In the genomic region with DNA sequence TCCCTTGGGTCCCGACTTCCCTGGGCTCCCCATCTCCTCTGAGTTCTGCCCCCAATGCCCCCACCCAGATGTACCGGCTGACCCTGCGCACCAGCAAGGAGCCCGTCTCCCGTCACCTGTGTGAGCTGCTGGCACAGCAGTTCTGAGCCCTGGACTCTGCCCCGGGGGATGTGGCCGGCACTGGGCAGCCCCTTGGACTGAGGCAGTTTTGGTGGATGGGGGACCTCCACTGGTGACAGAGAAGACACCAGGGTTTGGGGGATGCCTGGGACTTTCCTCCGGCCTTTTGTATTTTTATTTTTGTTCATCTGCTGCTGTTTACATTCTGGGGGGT, we compare ENCODE assay signal across 24 cellular contexts. TPM values are rescaled to one million over a fixed set of nuclear protein-coding genes. Genes with fewer than 3 reads are reported as not detected.
DNase-seq lines count a peak whose midpoint lies in the region; ATAC-seq and TF ChIP-seq lines count a peak whose summit lies in the region.
"Had no signal": no experiment of that assay in that cellular context is flagged by ENCODE, and none has a peak within 500 bp of the region (broad histone marks: within the 10 kb centered on the region; RNA-seq: fewer than 3 reads in every experiment).

No MANE protein-coding gene starts in this region.

- no peaks in the 10 kb centered on the region for H3K36me3 ChIP-seq in breast epithelium
- H3K36me3 ChIP-seq: colonic mucosa, pancreas had no signal

- no peak for TF ChIP-seq POLR2A in breast epithelium (IDR thresholded peaks at IDR 0.05)

- CTCF ChIA-PET in MCF 10A (lab: Yijun Ruan, JAX), result no interaction called here
- CTCF ChIA-PET in activated CD8-positive, alpha-beta T cell treated with anti-CD3 and anti-CD28 coated beads for 36 hours (lab: Charles Lee), result no interaction called here

- H3K4me1 Mint-ChIP-seq in MCF 10A (ENCODE audit: insufficient read depth, unreplicated experiment) (peaks cover 6% of the 10 kb centered on the region), immature natural killer cell (peaks cover 12 to 19% of the 10 kb centered on the region in 2 donors), nephron progenitor cell (peaks cover 47% of the 10 kb centered on the region)
- H3K4me1 Mint-ChIP-seq in activated CD8-positive, alpha-beta T cell treated with anti-CD3 and anti-CD28 coated beads for 36 hours (ENCODE audit: low read depth), result peaks cover 25% of the 10 kb centered on the region
- peaks cover 40% of the 10 kb centered on the region for H3K4me1 Mint-ChIP-seq in stimulated activated memory B cell treated with anti-CD40 and anti-IgM and Interleukin-4, amounts not matched to agents 10 μg/mL and 1 μg/mL and 100 μg/mL, for 72 hours

- H3K4me3 ChIP-seq in breast epithelium, result no peak overlapping the region
- H3K4me3 ChIP-seq: body of pancreas, colonic mucosa, pancreas, right lobe of liver, tibial artery had no signal

- ATAC-seq in activated CD8-positive, alpha-beta T cell treated with anti-CD3 and anti-CD28 coated beads for 36 hours, result no peak
- no peak for ATAC-seq in stimulated activated memory B cell treated with anti-CD40 and anti-IgM and Interleukin-4, amounts not matched to agents 10 μg/mL and 1 μg/mL and 100 μg/mL, for 72 hours
- no peak for ATAC-seq in HG03460 (IDR thresholded peaks at IDR 0.05; ENCODE audit: unreplicated experiment)
- ATAC-seq: activated T-cell treated with anti-CD3 and anti-CD28 coated beads, Interleukin-2, amount 50 U/mL, for 72 hours; body of pancreas; pancreas; PC-3; right lobe of liver had no signal

- no peak for TF ChIP-seq CTCF in MCF 10A (IDR thresholded peaks at IDR 0.05; ENCODE audit: unreplicated experiment)
- TF ChIP-seq CTCF in breast epithelium (IDR thresholded peaks at IDR 0.05), result no peak
- TF ChIP-seq CTCF in activated CD8-positive, alpha-beta T cell treated with anti-CD3 and anti-CD28 coated beads for 36 hours (IDR thresholded peaks at IDR 0.05), result no peak
- TF ChIP-seq CTCF in nephron progenitor cell (IDR thresholded peaks at IDR 0.05), result no peak

- peaks cover 7% of the 10 kb centered on the region in 2 donors for H3K4me1 ChIP-seq in breast epithelium
- H3K4me1 ChIP-seq: colonic mucosa had no signal

- no peak overlapping the region for H3K27ac Mint-ChIP-seq in MCF 10A (ENCODE audit: low read depth, unreplicated experiment)
- peak overlapping the region; percentile 39 for H3K27ac Mint-ChIP-seq in activated CD8-positive, alpha-beta T cell treated with anti-CD3 and anti-CD28 coated beads for 36 hours
- peak overlapping the region in 5 of 6 donors; percentile 26 to 90 (median 44) for H3K27ac Mint-ChIP-seq in immature natural killer cell
- H3K27ac Mint-ChIP-seq in stimulated activated memory B cell treated with anti-CD40 and anti-IgM and Interleukin-4, amounts not matched to agents 10 μg/mL and 1 μg/mL and 100 μg/mL, for 72 hours, result peak overlapping the region; percentile 42
- no peak overlapping the region for H3K27ac Mint-ChIP-seq in nephron progenitor cell
- H3K27ac Mint-ChIP-seq: activated T-cell treated with anti-CD3 and anti-CD28 coated beads, Interleukin-2, amount 50 U/mL, for 72 hours had no signal

- intact Hi-C loops in MCF 10A (cut with micrococcal nuclease), result no loop called here
- intact Hi-C loops in breast epithelium (cut with DNase I; ENCODE audit: low total_unique reads), result no loop called here
- intact Hi-C loops in activated CD8-positive, alpha-beta T cell treated with anti-CD3 and anti-CD28 coated beads for 36 hours (cut with micrococcal nuclease), result no loop called here

- H3K36me3 Mint-ChIP-seq in MCF 10A (ENCODE audit: insufficient read depth, unreplicated experiment) (peaks cover 36% of the 10 kb centered on the region), immature natural killer cell (peaks cover 5 to 16% (median 11%) of the 10 kb centered on the region in 3 donors), nephron progenitor cell (ENCODE audit: low read depth) (peaks cover 16% of the 10 kb centered on the region)
- H3K36me3 Mint-ChIP-seq in activated CD8-positive, alpha-beta T cell treated with anti-CD3 and anti-CD28 coated beads for 36 hours (ENCODE audit: low read depth), result peaks cover 27% of the 10 kb centered on the region
- peaks cover 28% of the 10 kb centered on the region for H3K36me3 Mint-ChIP-seq in stimulated activated memory B cell treated with anti-CD40 and anti-IgM and Interleukin-4, amounts not matched to agents 10 μg/mL and 1 μg/mL and 100 μg/mL, for 72 hours
- H3K36me3 Mint-ChIP-seq: activated naive CD8-positive, alpha-beta T cell had no signal

- no peaks in the 10 kb centered on the region for H3K27me3 ChIP-seq in breast epithelium
- H3K27me3 ChIP-seq: body of pancreas, colonic mucosa, pancreas, right lobe of liver, tibial artery had no signal

- no peak overlapping the region for H3K27ac ChIP-seq in breast epithelium
- H3K27ac ChIP-seq: body of pancreas, C4-2B, colonic mucosa, pancreas, right lobe of liver, tibial artery had no signal

- TSS peak; percentile 45 for BruUV-seq in MCF 10A (replicated peaks; lab: Mats Ljungman, UMichigan)

- H3K27me3 Mint-ChIP-seq in MCF 10A (ENCODE audit: insufficient read depth, unreplicated experiment) (no peaks in the 10 kb centered on the region), immature natural killer cell (ENCODE audit: low read depth in 3 of 3) (peaks cover 1 to 5% (median 2%) of the 10 kb centered on the region in 3 donors), nephron progenitor cell (ENCODE audit: low read depth, poor library complexity) (peaks cover 9% of the 10 kb centered on the region)
- no peaks in the 10 kb centered on the region for H3K27me3 Mint-ChIP-seq in activated CD8-positive, alpha-beta T cell treated with anti-CD3 and anti-CD28 coated beads for 36 hours
- H3K27me3 Mint-ChIP-seq in stimulated activated memory B cell treated with anti-CD40 and anti-IgM and Interleukin-4, amounts not matched to agents 10 μg/mL and 1 μg/mL and 100 μg/mL, for 72 hours, result no peaks in the 10 kb centered on the region
- H3K27me3 Mint-ChIP-seq: activated naive CD8-positive, alpha-beta T cell had no signal

- H3K9me3 Mint-ChIP-seq in MCF 10A (ENCODE audit: unreplicated experiment) (peaks cover 8% of the 10 kb centered on the region), immature natural killer cell (no peaks in the 10 kb centered on the region), nephron progenitor cell (no peaks in the 10 kb centered on the region)
- no peaks in the 10 kb centered on the region for H3K9me3 Mint-ChIP-seq in activated CD8-positive, alpha-beta T cell treated with anti-CD3 and anti-CD28 coated beads for 36 hours
- H3K9me3 Mint-ChIP-seq in stimulated activated memory B cell treated with anti-CD40 and anti-IgM and Interleukin-4, amounts not matched to agents 10 μg/mL and 1 μg/mL and 100 μg/mL, for 72 hours, result no peaks in the 10 kb centered on the region
- H3K9me3 Mint-ChIP-seq: activated T-cell treated with anti-CD3 and anti-CD28 coated beads, Interleukin-2, amount 50 U/mL, for 72 hours had no signal

- DNase-seq in MCF 10A (ENCODE audit: unreplicated experiment) (no peak), breast epithelium (ENCODE audit: low spot score in 2 of 2) (no peak), immature natural killer cell (no peak), nephron progenitor cell (no peak)
- no peak for DNase-seq in activated CD8-positive, alpha-beta T cell treated with anti-CD3 and anti-CD28 coated beads for 36 hours
- no peak for DNase-seq in activated CD4-positive, alpha-beta T cell treated with anti-CD3 and anti-CD28 coated beads for 1 hour
- DNase-seq: activated T-cell treated with anti-CD3 and anti-CD28 coated beads, Interleukin-2, amount 50 U/mL, for 72 hours; body of pancreas; colonic mucosa; DMS153; GOT3; NCI-H1930; NCI-H2227 treated with DMSO at 0.1 percent for 48 hours; NCI-H82; PC-3; right lobe of liver; SIG-M5; stimulated activated CD4-positive, alpha-beta T cell treated with anti-CD3 and anti-CD28 coated beads, Interleukin-15, amount 100 ng/mL, for 24 hours; tibial artery had no signal

- POLR2A ChIA-PET in MCF 10A (lab: Yijun Ruan, JAX), result interaction anchor here (0.7 kb wide), 1 partner anchor 66 kb away, joined by 3 read pairs; no protein-coding TSS in a partner anchor
- POLR2A ChIA-PET in activated CD8-positive, alpha-beta T cell treated with anti-CD3 and anti-CD28 coated beads for 36 hours (lab: Charles Lee), result interaction anchor here (1.0 kb wide), 1 partner anchor 89 kb away, joined by 3 read pairs; no protein-coding TSS in a partner anchor

- H3K9me3 ChIP-seq in breast epithelium, result no peaks in the 10 kb centered on the region
- H3K9me3 ChIP-seq: body of pancreas, colonic mucosa, pancreas, right lobe of liver, tibial artery had no signal

- H3K4me3 Mint-ChIP-seq in MCF 10A (ENCODE audit: unreplicated experiment), result no peak overlapping the region
- no peak overlapping the region for H3K4me3 Mint-ChIP-seq in activated CD8-positive, alpha-beta T cell treated with anti-CD3 and anti-CD28 coated beads for 36 hours
- H3K4me3 Mint-ChIP-seq in immature natural killer cell, result no peak overlapping the region
- H3K4me3 Mint-ChIP-seq in stimulated activated memory B cell treated with anti-CD40 and anti-IgM and Interleukin-4, amounts not matched to agents 10 μg/mL and 1 μg/mL and 100 μg/mL, for 72 hours, result no peak overlapping the region
- H3K4me3 Mint-ChIP-seq in nephron progenitor cell, result no peak overlapping the region
- H3K4me3 Mint-ChIP-seq: activated naive CD8-positive, alpha-beta T cell; activated T-cell treated with anti-CD3 and anti-CD28 coated beads, Interleukin-2, amount 50 U/mL, for 72 hours had no signal

RNA-seq across cellular contexts. Expression of gene FUZ, which starts 6.5 kb away (rescaled TPM):
- 10.9 and 19.0 TPM in 2 replicates for total RNA-seq in MCF 10A (2022)
- total RNA-seq in breast epithelium, result 10 to 100 TPM; 13.0 to 27.4 (median 18.7) TPM
- 10 to 100 TPM; 23.5 to 24.1 TPM for total RNA-seq in activated CD8-positive, alpha-beta T cell treated with anti-CD3 and anti-CD28 coated beads for 36 hours
- polyA plus RNA-seq in immature natural killer cell, result 10 to 100 TPM in 1 of 3 donors, 1 to 10 TPM in 2; 7.3 to 12.0 (median 8.2) TPM

RNA-seq across cellular contexts. Expression of gene MED25, which starts 11.5 kb away (rescaled TPM):
- total RNA-seq in MCF 10A (2022), result 39.9 and 43.2 TPM in 2 replicates
- 10 to 100 TPM; 16.3 to 27.5 (median 20.6) TPM for total RNA-seq in breast epithelium
- 10 to 100 TPM; 35.7 to 38.7 TPM for total RNA-seq in activated CD8-positive, alpha-beta T cell treated with anti-CD3 and anti-CD28 coated beads for 36 hours
- polyA plus RNA-seq in immature natural killer cell, result 10 to 100 TPM in 2 of 3 donors, 1 to 10 TPM in 1; 5.0 to 30.4 (median 13.9) TPM

RNA-seq across cellular contexts. Expression of gene AP2A1, which starts 39.8 kb away (rescaled TPM):
- 70.5 and 80.0 TPM in 2 replicates for total RNA-seq in MCF 10A (2022)
- 10 to 100 TPM; 42.1 to 71.0 (median 59.3) TPM for total RNA-seq in breast epithelium
- 10 to 100 TPM; 83.4 to 84.5 TPM for total RNA-seq in activated CD8-positive, alpha-beta T cell treated with anti-CD3 and anti-CD28 coated beads for 36 hours
- polyA plus RNA-seq in immature natural killer cell, result 10 to 100 TPM in 2 of 3 donors, 1 to 10 TPM in 1; 6.4 to 27.7 (median 11.6) TPM

RNA-seq across cellular contexts. Expression of gene TSKS, which starts 43.5 kb away (rescaled TPM):
- total RNA-seq in MCF 10A (2022) (not detected in 2 replicates), breast epithelium (under 1 TPM in 2 of 3 donors, not detected in 1; 0.33 to 0.96 TPM)
- total RNA-seq in activated CD8-positive, alpha-beta T cell treated with anti-CD3 and anti-CD28 coated beads for 36 hours, result under 1 TPM; 0.50 to 0.81 TPM
- polyA plus RNA-seq in immature natural killer cell, result under 1 TPM in 1 of 3 donors, not detected in 2; 0.19 TPM
- total RNA-seq: colonic mucosa, PC-3, right lobe of liver had no signal

RNA-seq across cellular contexts. Expression of gene PTOV1, which starts 44.4 kb away (rescaled TPM):
- 68.5 and 78.8 TPM in 2 replicates for total RNA-seq in MCF 10A (2022)
- total RNA-seq in breast epithelium, result 10 to 100 TPM; 45.1 to 95.0 (median 90.3) TPM
- total RNA-seq in activated CD8-positive, alpha-beta T cell treated with anti-CD3 and anti-CD28 coated beads for 36 hours, result 10 to 100 TPM; 87.4 to 88.5 TPM
- polyA plus RNA-seq in immature natural killer cell, result 10 to 100 TPM; 32.0 to 59.7 (median 41.4) TPM

Comparison
In these comparisons a context has a peak if more than half of its experiments do, and no peak if none do; other contexts are left out.
1. H3K27ac Mint-ChIP-seq: peak in activated CD8-positive, alpha-beta T cell treated with anti-CD3 and anti-CD28 coated beads for 36 hours (single experiment), immature natural killer cell (5 of 6) and stimulated activated memory B cell treated with anti-CD40 and anti-IgM and Interleukin-4, amounts not matched to agents 10 μg/mL and 1 μg/mL and 100 μg/mL, for 72 hours (single experiment); none in MCF 10A (single experiment) and nephron progenitor cell (single experiment).